ENCODE assay signal across 1 cellular context in genomic region chr1:54864460-54865208, GRCh38.
TF ChIP-seq lines count a peak whose summit lies in the region.

No MANE protein-coding gene starts in this region.

TF ChIP-seq in HepG2, 621 proteins besides CTCF, POLR2A, EP300 and RAD21 (continued from another document):
- TF ChIP-seq, protein P1, sequence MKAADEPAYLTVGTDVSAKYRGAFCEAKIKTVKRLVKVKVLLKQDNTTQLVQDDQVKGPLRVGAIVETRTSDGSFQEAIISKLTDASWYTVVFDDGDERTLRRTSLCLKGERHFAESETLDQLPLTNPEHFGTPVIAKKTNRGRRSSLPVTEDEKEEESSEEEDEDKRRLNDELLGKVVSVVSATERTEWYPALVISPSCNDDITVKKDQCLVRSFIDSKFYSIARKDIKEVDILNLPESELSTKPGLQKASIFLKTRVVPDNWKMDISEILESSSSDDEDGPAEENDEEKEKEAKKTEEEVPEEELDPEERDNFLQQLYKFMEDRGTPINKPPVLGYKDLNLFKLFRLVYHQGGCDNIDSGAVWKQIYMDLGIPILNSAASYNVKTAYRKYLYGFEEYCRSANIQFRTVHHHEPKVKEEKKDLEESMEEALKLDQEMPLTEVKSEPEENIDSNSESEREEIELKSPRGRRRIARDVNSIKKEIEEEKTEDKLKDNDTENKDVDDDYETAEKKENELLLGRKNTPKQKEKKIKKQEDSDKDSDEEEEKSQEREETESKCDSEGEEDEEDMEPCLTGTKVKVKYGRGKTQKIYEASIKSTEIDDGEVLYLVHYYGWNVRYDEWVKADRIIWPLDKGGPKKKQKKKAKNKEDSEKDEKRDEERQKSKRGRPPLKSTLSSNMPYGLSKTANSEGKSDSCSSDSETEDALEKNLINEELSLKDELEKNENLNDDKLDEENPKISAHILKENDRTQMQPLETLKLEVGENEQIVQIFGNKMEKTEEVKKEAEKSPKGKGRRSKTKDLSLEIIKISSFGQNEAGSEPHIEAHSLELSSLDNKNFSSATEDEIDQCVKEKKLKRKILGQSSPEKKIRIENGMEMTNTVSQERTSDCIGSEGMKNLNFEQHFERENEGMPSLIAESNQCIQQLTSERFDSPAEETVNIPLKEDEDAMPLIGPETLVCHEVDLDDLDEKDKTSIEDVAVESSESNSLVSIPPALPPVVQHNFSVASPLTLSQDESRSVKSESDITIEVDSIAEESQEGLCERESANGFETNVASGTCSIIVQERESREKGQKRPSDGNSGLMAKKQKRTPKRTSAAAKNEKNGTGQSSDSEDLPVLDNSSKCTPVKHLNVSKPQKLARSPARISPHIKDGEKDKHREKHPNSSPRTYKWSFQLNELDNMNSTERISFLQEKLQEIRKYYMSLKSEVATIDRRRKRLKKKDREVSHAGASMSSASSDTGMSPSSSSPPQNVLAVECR (CRISPR knock-in tag; IDR thresholded peaks at IDR 0.05; ENCODE audit: borderline replicate concordance): peak; percentile 36; the same call in 1 of the 2 replicates
- TF ChIP-seq CEBPB (IDR thresholded peaks at IDR 0.05; ENCODE audit: borderline replicate concordance, low read depth, low read length) (peak; percentile 59; the same call in 1 of the 2 replicates), MED13 (CRISPR knock-in tag; IDR thresholded peaks at IDR 0.05) (0 out of 2 replicates have a peak, but pooled peaks have one; percentile 9), PBX3 (CRISPR knock-in tag; IDR thresholded peaks at IDR 0.05; ENCODE audit: borderline replicate concordance) (no peak), ZFP90 (CRISPR knock-in tag; IDR thresholded peaks at IDR 0.05; ENCODE audit: borderline replicate concordance) (no peak), HOXA9 (CRISPR knock-in tag; IDR thresholded peaks at IDR 0.05; ENCODE audit: borderline replicate concordance) (no peak), NRL (CRISPR knock-in tag; IDR thresholded peaks at IDR 0.05; ENCODE audit: borderline replicate concordance) (0 out of 2 replicates have a peak, but pooled peaks have one; percentile 3), TSC22D2 (CRISPR knock-in tag; IDR thresholded peaks at IDR 0.05; ENCODE audit: borderline replicate concordance) (no peak), ISL2 (CRISPR knock-in tag; IDR thresholded peaks at IDR 0.05) (0 out of 2 replicates have a peak, but pooled peaks have one; percentile 24), SAFB2 (CRISPR knock-in tag; IDR thresholded peaks at IDR 0.05; ENCODE audit: borderline replicate concordance, low read depth) (0 out of 2 replicates have a peak, but pooled peaks have one; percentile 69), GATAD2A (CRISPR knock-in tag; IDR thresholded peaks at IDR 0.05) (no peak), ZNF670 (CRISPR knock-in tag; IDR thresholded peaks at IDR 0.05; ENCODE audit: borderline replicate concordance) (no peak), POLR2AphosphoS5 (IDR thresholded peaks at IDR 0.05; ENCODE audit: low read depth, low read length) (peak; percentile 23), HOMEZ (CRISPR knock-in tag; IDR thresholded peaks at IDR 0.05; ENCODE audit: low read depth) (no peak), KDM5B (CRISPR knock-in tag; IDR thresholded peaks at IDR 0.05; ENCODE audit: borderline replicate concordance) (no peak), ZNF614 (CRISPR knock-in tag; IDR thresholded peaks at IDR 0.05; ENCODE audit: borderline replicate concordance) (no peak), ZNF224 (CRISPR knock-in tag; IDR thresholded peaks at IDR 0.05) (no peak), KDM6A (CRISPR knock-in tag; IDR thresholded peaks at IDR 0.05; ENCODE audit: low read depth) (no peak), CEBPG (CRISPR knock-in tag; IDR thresholded peaks at IDR 0.05) (peak; percentile 65), THYN1 (CRISPR knock-in tag; IDR thresholded peaks at IDR 0.05; ENCODE audit: borderline replicate concordance, low read depth) (no peak), RBFOX2 (IDR thresholded peaks at IDR 0.05; ENCODE audit: low read depth, low read length) (peak; percentile 35; the same call in 1 of the 2 replicates), ZNF138 (CRISPR knock-in tag; IDR thresholded peaks at IDR 0.05; ENCODE audit: low read depth) (0 out of 2 replicates have a peak, but pooled peaks have one; percentile 25), ZEB1 (IDR thresholded peaks at IDR 0.05; ENCODE audit: insufficient replicate concordance, low read depth) (no peak), ZNF263 (CRISPR knock-in tag; IDR thresholded peaks at IDR 0.05) (peak; percentile 91), PAWR (CRISPR knock-in tag; IDR thresholded peaks at IDR 0.05; ENCODE audit: borderline replicate concordance) (no peak), MEF2D (CRISPR knock-in tag; IDR thresholded peaks at IDR 0.05) (no peak), ZNF841 (CRISPR knock-in tag; IDR thresholded peaks at IDR 0.05; ENCODE audit: borderline replicate concordance) (no peak)
- TF ChIP-seq, protein P2, sequence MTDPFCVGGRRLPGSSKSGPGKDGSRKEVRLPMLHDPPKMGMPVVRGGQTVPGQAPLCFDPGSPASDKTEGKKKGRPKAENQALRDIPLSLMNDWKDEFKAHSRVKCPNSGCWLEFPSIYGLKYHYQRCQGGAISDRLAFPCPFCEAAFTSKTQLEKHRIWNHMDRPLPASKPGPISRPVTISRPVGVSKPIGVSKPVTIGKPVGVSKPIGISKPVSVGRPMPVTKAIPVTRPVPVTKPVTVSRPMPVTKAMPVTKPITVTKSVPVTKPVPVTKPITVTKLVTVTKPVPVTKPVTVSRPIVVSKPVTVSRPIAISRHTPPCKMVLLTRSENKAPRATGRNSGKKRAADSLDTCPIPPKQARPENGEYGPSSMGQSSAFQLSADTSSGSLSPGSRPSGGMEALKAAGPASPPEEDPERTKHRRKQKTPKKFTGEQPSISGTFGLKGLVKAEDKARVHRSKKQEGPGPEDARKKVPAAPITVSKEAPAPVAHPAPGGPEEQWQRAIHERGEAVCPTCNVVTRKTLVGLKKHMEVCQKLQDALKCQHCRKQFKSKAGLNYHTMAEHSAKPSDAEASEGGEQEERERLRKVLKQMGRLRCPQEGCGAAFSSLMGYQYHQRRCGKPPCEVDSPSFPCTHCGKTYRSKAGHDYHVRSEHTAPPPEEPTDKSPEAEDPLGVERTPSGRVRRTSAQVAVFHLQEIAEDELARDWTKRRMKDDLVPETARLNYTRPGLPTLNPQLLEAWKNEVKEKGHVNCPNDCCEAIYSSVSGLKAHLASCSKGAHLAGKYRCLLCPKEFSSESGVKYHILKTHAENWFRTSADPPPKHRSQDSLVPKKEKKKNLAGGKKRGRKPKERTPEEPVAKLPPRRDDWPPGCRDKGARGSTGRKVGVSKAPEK (CRISPR knock-in tag; IDR thresholded peaks at IDR 0.05; ENCODE audit: borderline replicate concordance): no peak
- TF ChIP-seq, protein P3, sequence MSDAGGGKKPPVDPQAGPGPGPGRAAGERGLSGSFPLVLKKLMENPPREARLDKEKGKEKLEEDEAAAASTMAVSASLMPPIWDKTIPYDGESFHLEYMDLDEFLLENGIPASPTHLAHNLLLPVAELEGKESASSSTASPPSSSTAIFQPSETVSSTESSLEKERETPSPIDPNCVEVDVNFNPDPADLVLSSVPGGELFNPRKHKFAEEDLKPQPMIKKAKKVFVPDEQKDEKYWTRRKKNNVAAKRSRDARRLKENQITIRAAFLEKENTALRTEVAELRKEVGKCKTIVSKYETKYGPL (CRISPR knock-in tag; IDR thresholded peaks at IDR 0.05): no peak
- TF ChIP-seq, protein P4, sequence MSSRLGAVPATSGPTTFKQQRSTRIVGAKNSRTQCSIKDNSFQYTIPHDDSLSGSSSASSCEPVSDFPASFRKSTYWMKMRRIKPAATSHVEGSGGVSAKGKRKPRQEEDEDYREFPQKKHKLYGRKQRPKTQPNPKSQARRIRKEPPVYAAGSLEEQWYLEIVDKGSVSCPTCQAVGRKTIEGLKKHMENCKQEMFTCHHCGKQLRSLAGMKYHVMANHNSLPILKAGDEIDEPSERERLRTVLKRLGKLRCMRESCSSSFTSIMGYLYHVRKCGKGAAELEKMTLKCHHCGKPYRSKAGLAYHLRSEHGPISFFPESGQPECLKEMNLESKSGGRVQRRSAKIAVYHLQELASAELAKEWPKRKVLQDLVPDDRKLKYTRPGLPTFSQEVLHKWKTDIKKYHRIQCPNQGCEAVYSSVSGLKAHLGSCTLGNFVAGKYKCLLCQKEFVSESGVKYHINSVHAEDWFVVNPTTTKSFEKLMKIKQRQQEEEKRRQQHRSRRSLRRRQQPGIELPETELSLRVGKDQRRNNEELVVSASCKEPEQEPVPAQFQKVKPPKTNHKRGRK (CRISPR knock-in tag; IDR thresholded peaks at IDR 0.05): no peak
TF ChIP-seq in HepG2: peak in this region for 13.
